10 cellular contexts compared by ENCODE assay signal in genomic region chr2:196291873-196292800, GRCh38.
A peak's percentile ranks its signal among the peaks of the same experiment; 100 is the strongest.
DNase-seq lines count a peak whose midpoint lies in the region; ATAC-seq and TF ChIP-seq lines count a peak whose summit lies in the region.
"Had no signal": no experiment of that assay in that cellular context is flagged by ENCODE, and none has a peak within 500 bp of the region (broad histone marks: within the 10 kb centered on the region; RNA-seq: fewer than 3 reads in every experiment).

No MANE protein-coding gene starts in this region.

- peak overlapping the region; percentile 39 for H4K5ac ChIP-seq in IMR-90 (ENCODE audit: low read depth, low read length)

- H3K4me1 Mint-ChIP-seq in activated T-cell treated with anti-CD3 and anti-CD28 coated beads, Interleukin-2, amount 50 U/mL, for 24 hours (ENCODE audit: low read depth): peaks cover 51% of the 10 kb centered on the region
- H3K4me1 Mint-ChIP-seq in effector memory CD8-positive, alpha-beta T cell (ENCODE audit: low read depth in 2 of 2): peaks cover 10 to 29% of the 10 kb centered on the region in 2 donors

- peak overlapping the region; percentile 46 for H2BK20ac ChIP-seq in IMR-90 (ENCODE audit: low read depth, low read length)

- H2BK15ac ChIP-seq in IMR-90 (ENCODE audit: low read depth, low read length): peak overlapping the region; percentile 53

- H3K27me3 Mint-ChIP-seq in activated T-cell treated with anti-CD3 and anti-CD28 coated beads, Interleukin-2, amount 50 U/mL, for 24 hours: no peaks in the 10 kb centered on the region
- no peaks in the 10 kb centered on the region for H3K27me3 Mint-ChIP-seq in effector memory CD8-positive, alpha-beta T cell

- H3K9me3 ChIP-seq in IMR-90 (ENCODE audit: control insufficient read depth, insufficient read depth, low read length) (no peaks in the 10 kb centered on the region), suprapubic skin (no peaks in the 10 kb centered on the region)
- H3K9me3 ChIP-seq: BLaER1 treated with 17β-estradiol and CSF1 and Interleukin-3, amounts not matched to agents 10 nM and 100 nM had no signal

- H3K4me1 ChIP-seq in IMR-90 (ENCODE audit: control insufficient read depth, insufficient read depth, low read length) (peaks cover 11% of the 10 kb centered on the region), suprapubic skin (peaks cover 11% of the 10 kb centered on the region)

- peaks cover 15% of the 10 kb centered on the region for H3K9me1 ChIP-seq in IMR-90 (ENCODE audit: insufficient read depth, low read length)

- H3K9me3 Mint-ChIP-seq in activated T-cell treated with anti-CD3 and anti-CD28 coated beads, Interleukin-2, amount 50 U/mL, for 24 hours: no peaks in the 10 kb centered on the region
- no peaks in the 10 kb centered on the region for H3K9me3 Mint-ChIP-seq in effector memory CD8-positive, alpha-beta T cell

- H2AK9ac ChIP-seq in IMR-90 (replicated peaks; ENCODE audit: low read depth, low read length, poor library complexity): no peak overlapping the region

- H3K79me1 ChIP-seq in IMR-90 (ENCODE audit: low read depth in 1 of 2, low read length in 2 of 2): no peaks in the 10 kb centered on the region

- H2AK5ac ChIP-seq in IMR-90 (ENCODE audit: low read depth, low read length): peak overlapping the region; percentile 48

- peak overlapping the region; percentile 68 for H2BK120ac ChIP-seq in IMR-90 (ENCODE audit: low read depth, low read length)

- H3K9ac ChIP-seq in IMR-90 (ENCODE audit: low read depth, low read length): no peak overlapping the region
- H3K9ac ChIP-seq: BLaER1 treated with 17β-estradiol and CSF1 and Interleukin-3, amounts not matched to agents 10 nM and 100 nM had no signal

- peak overlapping the region; percentile 25; the same call in 1 of the 2 replicates for H3K14ac ChIP-seq in IMR-90 (replicated peaks; ENCODE audit: low read depth, low read length)

- no peak overlapping the region for H3K4me2 ChIP-seq in IMR-90 (ENCODE audit: low read depth, low read length)

- TF ChIP-seq EP300 in suprapubic skin (IDR thresholded peaks at IDR 0.05): no peak

- H3K27ac ChIP-seq in IMR-90 (ENCODE audit: insufficient read depth, low read length): no peak overlapping the region
- peak overlapping the region; percentile 49 for H3K27ac ChIP-seq in suprapubic skin
- H3K27ac ChIP-seq: BLaER1 treated with 17β-estradiol and CSF1 and Interleukin-3, amounts not matched to agents 10 nM and 100 nM had no signal

- intact Hi-C loops in IMR-90 (cut with micrococcal nuclease): loop anchor here (5.0 kb wide), 1 partner anchor 125 kb away; no protein-coding TSS in a partner anchor

- no peak overlapping the region for H2AFZ ChIP-seq in IMR-90 (replicated peaks; ENCODE audit: low read length, poor library complexity)

- peak overlapping the region; percentile 35 for H2BK5ac ChIP-seq in IMR-90 (ENCODE audit: low read depth, low read length, poor library complexity, severe bottlenecking)

- no peak for ATAC-seq in IMR-90 (ENCODE audit: low read depth)
- peak; percentile 65 for ATAC-seq in effector memory CD8-positive, alpha-beta T cell (replicated peaks)
- no peak for ATAC-seq in GM18520 (IDR thresholded peaks at IDR 0.05; ENCODE audit: unreplicated experiment)
- no peak for ATAC-seq in GM21529 (IDR thresholded peaks at IDR 0.05; ENCODE audit: unreplicated experiment)
- ATAC-seq: K562 had no signal

- no peak for TF ChIP-seq RAD21 in IMR-90 (IDR thresholded peaks at IDR 0.05; ENCODE audit: low read length)

- TF ChIP-seq POLR2A in IMR-90 (IDR thresholded peaks at IDR 0.05; ENCODE audit: low read depth, low read length) (no peak), suprapubic skin (IDR thresholded peaks at IDR 0.05) (no peak)

- no peak for TF ChIP-seq CTCF in IMR-90 (conservative IDR thresholded peaks at IDR 0.05; ENCODE audit: low read depth, low read length)
- TF ChIP-seq CTCF in suprapubic skin (IDR thresholded peaks at IDR 0.05): no peak

- H3K4me3 ChIP-seq in IMR-90 (ENCODE audit: insufficient read depth, low read depth, low read length) (no peak overlapping the region), suprapubic skin (no peak overlapping the region)
- H3K4me3 ChIP-seq: BLaER1 treated with 17β-estradiol and CSF1 and Interleukin-3, amounts not matched to agents 10 nM and 100 nM; K562 had no signal

- CTCF ChIA-PET in IMR-90 (lab: Yijun Ruan, JAX): interaction anchor here (1.0 kb wide), 2 partner anchors 40 to 57 kb away, joined by 3 read pairs; no protein-coding TSS in a partner anchor

- no peak overlapping the region for H3K4me3 Mint-ChIP-seq in activated T-cell treated with anti-CD3 and anti-CD28 coated beads, Interleukin-2, amount 50 U/mL, for 24 hours
- H3K4me3 Mint-ChIP-seq in effector memory CD8-positive, alpha-beta T cell: peak overlapping the region; percentile 55 to 56

- peak overlapping the region; percentile 68 for H3K18ac ChIP-seq in IMR-90 (ENCODE audit: low read depth, low read length)

- dilution Hi-C loops in IMR-90 (cut with HindIII; ENCODE audit: low sequenced_read_pairs, unreplicated experiment): no loop called here

- no peaks in the 10 kb centered on the region for H3K27me3 ChIP-seq in IMR-90 (ENCODE audit: control insufficient read depth, insufficient read depth, low read length)
- no peaks in the 10 kb centered on the region for H3K27me3 ChIP-seq in suprapubic skin
- H3K27me3 ChIP-seq: BLaER1 treated with 17β-estradiol and CSF1 and Interleukin-3, amounts not matched to agents 10 nM and 100 nM had no signal

- no peaks in the 10 kb centered on the region for H3K36me3 Mint-ChIP-seq in activated T-cell treated with anti-CD3 and anti-CD28 coated beads, Interleukin-2, amount 50 U/mL, for 24 hours (ENCODE audit: low read depth)
- no peaks in the 10 kb centered on the region for H3K36me3 Mint-ChIP-seq in effector memory CD8-positive, alpha-beta T cell (ENCODE audit: insufficient read depth)

- peak overlapping the region in 1 of 2 experiments; percentile 17; a peak in 1 of 4 replicates for H4K8ac ChIP-seq in IMR-90 (ENCODE audit: low read depth in 2 of 2, low read length in 2 of 2)

- POLR2A ChIA-PET in IMR-90 (lab: Charles Lee; ENCODE audit: unreplicated experiment): interaction anchor here (0.6 kb wide), 1 partner anchor 43 kb away, joined by 3 read pairs; no protein-coding TSS in a partner anchor

- H3K27ac Mint-ChIP-seq in activated T-cell treated with anti-CD3 and anti-CD28 coated beads, Interleukin-2, amount 50 U/mL, for 24 hours: peak overlapping the region; percentile 40
- H3K27ac Mint-ChIP-seq in effector memory CD8-positive, alpha-beta T cell: peak overlapping the region; percentile 7 to 14

- H4K91ac ChIP-seq in IMR-90 (ENCODE audit: insufficient read depth, low read depth, low read length): peak overlapping the region; percentile 37

- no peaks in the 10 kb centered on the region for H4K20me1 ChIP-seq in IMR-90 (ENCODE audit: insufficient read depth, low read length)
- H4K20me1 ChIP-seq: BLaER1 treated with 17β-estradiol and CSF1 and Interleukin-3, amounts not matched to agents 10 nM and 100 nM had no signal

- peak overlapping the region; percentile 54 for H3K4ac ChIP-seq in IMR-90 (ENCODE audit: low read depth, low read length)

- no TSS peak for BruUV-seq in IMR-90 (replicated peaks; lab: Mats Ljungman, UMichigan)

- H3K23ac ChIP-seq in IMR-90 (ENCODE audit: low read depth, low read length): peak overlapping the region; percentile 70; the same call in 1 of the 2 replicates

- WGBS in IMR-90 (ENCODE audit: extremely low coverage in 2 of 2, insufficient read length in 1 of 2), 2 experiments: 87% methylated on average over 7 of the region's 16 CpGs; no CpG with 5 or more reads in 1 of the 2 experiments
- 78% methylated on average over 16 of the region's 16 CpGs for WGBS in suprapubic skin

- no peak overlapping the region for H3K56ac ChIP-seq in IMR-90 (ENCODE audit: extremely low read depth, insufficient read depth, low read length)

- in situ Hi-C loops in IMR-90 (cut with MboI; ENCODE audit: low sequenced_read_pairs): loop anchor here (10.0 kb wide), 1 partner anchor 463 kb away; no protein-coding TSS in a partner anchor

- no peaks in the 10 kb centered on the region for H3K36me3 ChIP-seq in IMR-90 (ENCODE audit: control insufficient read depth, insufficient read depth, low read length)
- no peaks in the 10 kb centered on the region for H3K36me3 ChIP-seq in suprapubic skin
- H3K36me3 ChIP-seq: BLaER1 treated with 17β-estradiol and CSF1 and Interleukin-3, amounts not matched to agents 10 nM and 100 nM had no signal

- no peak for DNase-seq in activated T-cell treated with anti-CD3 and anti-CD28 coated beads, Interleukin-2, amount 50 U/mL, for 24 hours
- no peak for DNase-seq in activated T-cell treated with anti-CD3 and anti-CD28 coated beads, Interleukin-2, amount 50 U/mL, for 1 hour
- DNase-seq in IMR-90: no peak
- no peak for DNase-seq in effector memory CD8-positive, alpha-beta T cell
- no peak for DNase-seq in suprapubic skin (ENCODE audit: low spot score in 2 of 2)
- no peak for DNase-seq in NAMALWA (ENCODE audit: low spot score)

TF ChIP-seq in IMR-90, 13 proteins besides CTCF, POLR2A, EP300 and RAD21 (continues in another document):
- TF ChIP-seq BHLHE40 (IDR thresholded peaks at IDR 0.05; ENCODE audit: low read depth, low read length): no peak
- TF ChIP-seq SMC3 (IDR thresholded peaks at IDR 0.05; ENCODE audit: low read depth, low read length): no peak
- TF ChIP-seq RFX5 (IDR thresholded peaks at IDR 0.05; ENCODE audit: low read depth, low read length): no peak
- TF ChIP-seq RCOR1 (IDR thresholded peaks at IDR 0.05; ENCODE audit: insufficient replicate concordance, low read length): no peak
- TF ChIP-seq FOS (IDR thresholded peaks at IDR 0.05; ENCODE audit: low read depth, low read length): no peak
- no peak for TF ChIP-seq MAZ (IDR thresholded peaks at IDR 0.05; ENCODE audit: borderline replicate concordance, low read depth, low read length)
- TF ChIP-seq CHD1 (IDR thresholded peaks at IDR 0.05; ENCODE audit: low read depth, low read length): no peak
- TF ChIP-seq CEBPB (IDR thresholded peaks at IDR 0.05; ENCODE audit: low read depth, low read length): no peak
- TF ChIP-seq ELK1 (IDR thresholded peaks at IDR 0.05; ENCODE audit: borderline replicate concordance, low read depth, low read length): no peak
